ENCODE assay signal across 26 cellular contexts in genomic region chr20:313402-313801, GRCh38. TPM values are rescaled to one million over a fixed set of nuclear protein-coding genes. Genes with fewer than 3 reads are reported as not detected.
"Had no signal": no experiment of that assay in that cellular context is flagged by ENCODE, and none has a peak within 500 bp of the region (broad histone marks: within the 10 kb centered on the region; RNA-seq: fewer than 3 reads in every experiment).

No MANE protein-coding gene starts in this region.

- H3K4me3 ChIP-seq: esophagus squamous epithelium, left ventricle myocardium inferior, lower lobe of right lung, psoas muscle, spleen, testis, tibial nerve, upper lobe of right lung, vagina had no signal

- H3K27ac ChIP-seq: esophagus squamous epithelium, foreskin keratinocyte, left ventricle myocardium inferior, lower lobe of right lung, neutrophil, psoas muscle, spleen, testis, tibial nerve, upper lobe of right lung, vagina had no signal

- H3K9me3 ChIP-seq: esophagus squamous epithelium, left ventricle myocardium inferior, lower lobe of right lung, neutrophil, psoas muscle, spleen, testis, tibial nerve, upper lobe of right lung, vagina had no signal

- H3K36me3 ChIP-seq: esophagus squamous epithelium, left ventricle myocardium inferior, lower lobe of right lung, neutrophil, spleen, tibial nerve, upper lobe of right lung, vagina had no signal

- ATAC-seq: effector memory CD8-positive, alpha-beta T cell; left cardiac atrium; lower lobe of right lung; naive thymus-derived CD8-positive, alpha-beta T cell; psoas muscle; sciatic nerve; stimulated activated naive B cell treated with anti-CD40 and anti-IgM and Interleukin-4, amounts not matched to agents 10 μg/mL and 1 μg/mL and 100 μg/mL, for 72 hours; stimulated activated naive CD8-positive, alpha-beta T cell treated with anti-CD3 and anti-CD28 coated beads, Interleukin-15, amount 100 ng/mL, for 72 hours; upper lobe of right lung had no signal

- DNase-seq: effector memory CD8-positive, alpha-beta T cell; esophagus squamous epithelium; immature natural killer cell; kidney; left cardiac atrium; left ventricle myocardium inferior; lower lobe of right lung; naive thymus-derived CD8-positive, alpha-beta T cell; psoas muscle; retina; spleen; stimulated activated CD4-positive, alpha-beta T cell treated with anti-CD3 and anti-CD28 coated beads, Interleukin-2, amount 100 ng/mL, for 24 hours; stimulated activated CD4-positive, alpha-beta T cell treated with anti-CD3 and anti-CD28 coated beads, Interleukin-4, amount 100 ng/mL, for 4 hours; stimulated activated naive B cell treated with anti-CD40 and anti-IgM and Interleukin-4, amounts not matched to agents 10 μg/mL and 1 μg/mL and 100 μg/mL, for 72 hours; stimulated activated naive CD8-positive, alpha-beta T cell treated with anti-CD3 and anti-CD28 coated beads, Interleukin-15, amount 100 ng/mL, for 72 hours; testis; upper lobe of right lung had no signal

- H3K27me3 ChIP-seq: foreskin keratinocyte, neutrophil, spleen, testis, tibial nerve, upper lobe of right lung, vagina had no signal

- H3K4me1 ChIP-seq: psoas muscle had no signal

RNA-seq across cellular contexts. Expression of gene DEFB132, which starts 55.9 kb away (rescaled TPM):
- total RNA-seq: epithelial cell of proximal tubule; esophagus squamous epithelium; foreskin keratinocyte; kidney; left ventricle myocardium inferior; lower lobe of right lung; mononuclear cell; naive thymus-derived CD8-positive, alpha-beta T cell; osteoblast; psoas muscle; sciatic nerve; skeletal muscle tissue; spleen; testis; upper lobe of right lung; vagina had no signal
